Comparison of ENCODE assay signal across 10 cellular contexts in the genomic region with DNA sequence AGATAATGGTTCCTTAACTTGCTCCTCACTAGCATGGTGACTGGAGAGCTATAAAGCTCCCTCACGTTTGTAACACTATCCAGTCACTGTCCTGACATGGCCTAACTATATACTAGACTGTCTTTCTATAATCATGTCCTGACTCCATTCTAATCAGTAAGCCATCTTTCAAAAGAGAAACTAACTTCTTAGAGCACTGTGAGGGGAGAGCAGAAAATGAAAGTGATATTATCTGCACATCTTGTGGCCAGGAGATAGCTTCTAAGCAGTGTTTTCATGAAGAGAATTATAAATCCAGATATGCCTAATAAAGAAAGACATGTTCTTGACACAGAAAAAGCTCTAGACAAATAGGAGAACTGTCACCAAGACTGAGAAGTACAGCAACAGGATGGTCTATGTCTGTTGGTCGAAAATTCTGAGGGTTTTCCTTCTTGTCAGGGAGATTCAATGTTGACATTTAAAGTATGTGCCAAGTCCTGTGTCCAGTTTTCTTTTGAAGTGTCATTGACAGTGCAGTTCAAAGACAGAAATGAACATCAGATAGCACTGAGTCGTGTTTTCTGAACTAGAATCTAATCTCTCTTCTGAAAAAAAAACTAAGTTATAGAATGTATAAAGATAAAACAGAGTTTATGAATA.
DNase-seq lines count a peak whose midpoint lies in the region; ATAC-seq and TF ChIP-seq lines count a peak whose summit lies in the region.
"Had no signal": no experiment of that assay in that cellular context is flagged by ENCODE, and none has a peak within 500 bp of the region (broad histone marks: within the 10 kb centered on the region; RNA-seq: fewer than 3 reads in every experiment).

No MANE protein-coding gene starts in this region.

- no peaks in the 10 kb centered on the region for H3K79me2 ChIP-seq in MM.1S (ENCODE audit: low read length)

- H3K27ac Mint-ChIP-seq in MCF 10A (ENCODE audit: low read depth, unreplicated experiment) = peak overlapping the region; percentile 86

- DNase-seq in MCF 10A (ENCODE audit: unreplicated experiment) (no peak), breast epithelium (ENCODE audit: low spot score in 2 of 2) (no peak), MM.1S (peak; percentile 87), right atrium auricular region (ENCODE audit: low spot score) (no peak), HEK293T (ENCODE audit: extremely low spot score) (no peak), cerebellar nuclear complex (lab: John Stamatoyannopoulos, UW) (no peak), DMS79 (lab: John Stamatoyannopoulos, UW) (no peak)
- DNase-seq: naive B cell had no signal

- H3K36me3 ChIP-seq in breast epithelium (no peaks in the 10 kb centered on the region), MM.1S (replicated peaks; ENCODE audit: insufficient read depth, low read length) (no peaks in the 10 kb centered on the region), right atrium auricular region (no peaks in the 10 kb centered on the region)

- H3K27me3 Mint-ChIP-seq in MCF 10A (ENCODE audit: insufficient read depth, unreplicated experiment) = no peaks in the 10 kb centered on the region
- H3K27me3 Mint-ChIP-seq: naive B cell had no signal

- no peaks in the 10 kb centered on the region for H3K4me1 ChIP-seq in breast epithelium
- peaks cover 25% of the 10 kb centered on the region for H3K4me1 ChIP-seq in MM.1S (ENCODE audit: low read length)
- H3K4me1 ChIP-seq in right atrium auricular region = no peaks in the 10 kb centered on the region

- no peaks in the 10 kb centered on the region for H3K9me2 ChIP-seq in MM.1S (replicated peaks; ENCODE audit: insufficient read depth, low read length)

- TF ChIP-seq POLR2A in breast epithelium (IDR thresholded peaks at IDR 0.05) = no peak

- H3K27ac ChIP-seq in breast epithelium (no peak overlapping the region), MM.1S (ENCODE audit: low read length) (peak overlapping the region; percentile 3; the same call in 1 of the 2 replicates), right atrium auricular region (no peak overlapping the region)
- H3K27ac ChIP-seq: VCaP had no signal

- CTCF ChIA-PET in MCF 10A (lab: Yijun Ruan, JAX) (interaction anchor here (0.6 to 0.9 kb wide), 3 partner anchors 338 to 456 kb away, joined by 3 to 4 read pairs (median 3); no protein-coding TSS in a partner anchor), HEK293T (lab: Yijun Ruan, JAX) (interaction anchor here (0.6 kb wide), 1 partner anchor 212 kb away, joined by 3 read pairs; no protein-coding TSS in a partner anchor)

- intact Hi-C loops in MCF 10A (cut with micrococcal nuclease) (no loop called here), breast epithelium (cut with DNase I; ENCODE audit: low total_unique reads) (no loop called here)

- no peaks in the 10 kb centered on the region for H4K20me1 ChIP-seq in MM.1S (ENCODE audit: insufficient read depth, low read length)

- H3K4me1 Mint-ChIP-seq in MCF 10A (ENCODE audit: insufficient read depth, unreplicated experiment) = peaks cover 12% of the 10 kb centered on the region
- H3K4me1 Mint-ChIP-seq: naive B cell had no signal

- peaks cover 0 to 4% of the 10 kb centered on the region in 2 donors for H3K9me3 ChIP-seq in breast epithelium
- H3K9me3 ChIP-seq in MM.1S (replicated peaks; ENCODE audit: insufficient read depth, low read length) = no peaks in the 10 kb centered on the region
- H3K9me3 ChIP-seq in right atrium auricular region = no peaks in the 10 kb centered on the region

- no peak overlapping the region for H3K9ac ChIP-seq in MM.1S (ENCODE audit: low read length)

- H2AFZ ChIP-seq in MM.1S (ENCODE audit: low read length) = peak overlapping the region; percentile 28

- H3K36me3 Mint-ChIP-seq in MCF 10A (ENCODE audit: insufficient read depth, unreplicated experiment) = no peaks in the 10 kb centered on the region

- H3K4me3 ChIP-seq in breast epithelium (no peak overlapping the region), MM.1S (ENCODE audit: low read length) (peak overlapping the region; percentile 14; the same call in 1 of the 2 replicates), right atrium auricular region (no peak overlapping the region)

- H3F3A ChIP-seq in MM.1S (ENCODE audit: insufficient read depth, low read length) = 0 out of 2 replicates have a peak, but pooled peaks cover 7% of the 10 kb centered on the region

- peak overlapping the region; percentile 53 for H3K4me3 Mint-ChIP-seq in MCF 10A (ENCODE audit: unreplicated experiment)

- BruUV-seq in MCF 10A (replicated peaks; lab: Mats Ljungman, UMichigan) = no TSS peak

- H3K9me3 Mint-ChIP-seq in MCF 10A (ENCODE audit: unreplicated experiment) = peaks cover 8% of the 10 kb centered on the region

- TF ChIP-seq CTCF in MCF 10A (IDR thresholded peaks at IDR 0.05; ENCODE audit: unreplicated experiment) (no peak), breast epithelium (IDR thresholded peaks at IDR 0.05) (no peak), MM.1S (IDR thresholded peaks at IDR 0.05; ENCODE audit: low read length) (no peak), right atrium auricular region (IDR thresholded peaks at IDR 0.05) (no peak)

- peak overlapping the region; percentile 59 for H3K4me2 ChIP-seq in MM.1S (ENCODE audit: low read depth, low read length)

- H3K27me3 ChIP-seq in breast epithelium (no peaks in the 10 kb centered on the region), MM.1S (replicated peaks; ENCODE audit: insufficient read depth, low read length) (no peaks in the 10 kb centered on the region), right atrium auricular region (no peaks in the 10 kb centered on the region)

- ATAC-seq in HG02763 (IDR thresholded peaks at IDR 0.05; ENCODE audit: unreplicated experiment) = peak; percentile 99

- POLR2A ChIA-PET in MCF 10A (lab: Yijun Ruan, JAX) = no interaction called here
- POLR2A ChIA-PET in HEK293T (lab: Yijun Ruan, JAX) = no interaction called here

TF ChIP-seq in HEK293T, 16 proteins besides CTCF, POLR2A, EP300 and RAD21:
- TF ChIP-seq L3MBTL2 (conservative IDR thresholded peaks at IDR 0.05) (no peak), ARNT (IDR thresholded peaks at IDR 0.05) (no peak), SUZ12 (IDR thresholded peaks at IDR 0.05) (no peak), NFRKB (IDR thresholded peaks at IDR 0.05) (no peak), TARDBP (IDR thresholded peaks at IDR 0.05) (no peak), LEF1 (IDR thresholded peaks at IDR 0.05; ENCODE audit: borderline replicate concordance) (no peak), FOXA1 (IDR thresholded peaks at IDR 0.05) (no peak), ELF4 (IDR thresholded peaks at IDR 0.05) (no peak), SP1 (IDR thresholded peaks at IDR 0.05) (no peak)
